10 cellular contexts compared by ENCODE assay signal in the genomic region with DNA sequence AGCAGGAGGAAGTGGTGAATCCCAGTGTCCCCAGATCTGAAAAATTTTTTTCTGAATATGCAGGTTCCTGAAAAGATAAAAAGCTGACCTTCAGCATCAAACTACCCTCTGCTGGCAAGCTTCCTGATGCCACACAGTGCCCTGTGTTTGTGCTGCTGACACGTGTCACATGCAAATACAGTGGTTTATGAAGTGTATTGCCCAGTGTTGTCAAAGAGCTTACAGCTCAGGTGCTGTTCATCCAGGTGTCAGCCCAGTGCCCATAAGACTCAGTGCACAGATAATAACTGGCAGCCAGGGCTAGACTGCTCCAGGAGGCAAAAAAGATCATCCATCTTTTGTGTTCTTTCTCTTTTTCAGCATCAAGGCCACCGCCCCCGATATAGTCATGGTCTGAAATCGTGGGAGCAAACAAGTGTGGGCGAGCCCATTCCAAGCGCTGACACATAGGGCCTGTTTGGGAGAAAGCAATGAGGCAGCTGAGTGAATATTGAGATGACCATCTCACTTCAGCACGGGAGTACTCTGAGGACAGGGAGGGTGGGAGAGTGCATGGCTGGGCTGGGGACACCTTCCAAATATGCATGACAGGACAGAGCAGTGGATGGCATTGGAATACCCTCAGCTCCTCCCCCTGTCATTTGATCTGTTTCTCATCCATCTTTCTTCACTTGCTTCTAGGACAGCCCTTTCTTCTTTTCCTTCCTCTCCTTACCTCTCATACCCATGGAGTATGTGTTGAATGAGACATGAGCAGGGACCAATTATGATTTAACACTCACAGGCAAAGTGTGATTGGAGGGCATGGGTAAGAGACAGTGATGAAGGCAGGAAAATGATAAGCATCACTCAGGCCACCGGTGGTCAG. TPM values are rescaled to one million over a fixed set of nuclear protein-coding genes. Genes with fewer than 3 reads are reported as not detected.
DNase-seq lines count a peak whose midpoint lies in the region; ATAC-seq and TF ChIP-seq lines count a peak whose summit lies in the region.
"Had no signal": no experiment of that assay in that cellular context is flagged by ENCODE, and none has a peak within 500 bp of the region (broad histone marks: within the 10 kb centered on the region; RNA-seq: fewer than 3 reads in every experiment).

No MANE protein-coding gene starts in this region.

- H3K79me2 ChIP-seq in PC-3 (ENCODE audit: low read length): no peaks in the 10 kb centered on the region

- no peak overlapping the region for H2AFZ ChIP-seq in PC-3 (ENCODE audit: low read length)

- H3K4me1 ChIP-seq in PC-3 (ENCODE audit: insufficient read depth, low read length): 0 out of 2 replicates have a peak, but pooled peaks cover under 1% of the 10 kb centered on the region
- no peaks in the 10 kb centered on the region for H3K4me1 ChIP-seq in A673 (ENCODE audit: insufficient read depth, low read length, poor library complexity, severe bottlenecking)

- no TSS peak for BruUV-seq in PC-3 (replicated peaks; lab: Mats Ljungman, UMichigan)
- no TSS peak for BruUV-seq in A673 (replicated peaks; lab: Mats Ljungman, UMichigan)

- TF ChIP-seq CTCF in PC-3 (conservative IDR thresholded peaks at IDR 0.05; ENCODE audit: low read depth, low read length) (no peak), A673 (conservative IDR thresholded peaks at IDR 0.05; ENCODE audit: low read depth, low read length) (no peak)

- DNase-seq in NCI-H2029 (lab: John Stamatoyannopoulos, UW) (peak; percentile 66), NCI-H2029 treated with DMSO at 0.1 percent for 48 hours (lab: John Stamatoyannopoulos, UW) (no peak), PC-3 (peak; percentile 31), A673 (ENCODE audit: low spot score) (no peak)
- DNase-seq in activated T-cell treated with anti-CD3 and anti-CD28 coated beads, Interleukin-2, amount 50 U/mL, for 4 hours: no peak

- H3K9me2 ChIP-seq in PC-3 (replicated peaks; ENCODE audit: low read length): no peaks in the 10 kb centered on the region

- H3K9ac ChIP-seq in PC-3 (ENCODE audit: low read length): no peak overlapping the region

- POLR2A ChIA-PET in PC-3 (lab: Charles Lee; ENCODE audit: unreplicated experiment): interaction anchor here (0.6 kb wide), 1 partner anchor 87 kb away, joined by 3 read pairs; no protein-coding TSS in a partner anchor
- POLR2A ChIA-PET in A673 (lab: Charles Lee; ENCODE audit: low non-redundant PET): no interaction called here

- H3K27me3 ChIP-seq in PC-3 (ENCODE audit: low read length) (no peaks in the 10 kb centered on the region), A673 (replicated peaks; ENCODE audit: insufficient read depth, low read depth, low read length, poor library complexity) (peaks cover 61% of the 10 kb centered on the region)

- ATAC-seq in HG02763 (IDR thresholded peaks at IDR 0.05; ENCODE audit: unreplicated experiment): peak; percentile 86
- ATAC-seq in PC-3: peak; percentile 49
- ATAC-seq in stimulated activated memory B cell treated with anti-CD40 and anti-IgM and Interleukin-4, amounts not matched to agents 10 μg/mL and 1 μg/mL and 100 μg/mL, for 72 hours: peak; percentile 8
- no peak for ATAC-seq in HG02610 (IDR thresholded peaks at IDR 0.05; ENCODE audit: unreplicated experiment)
- ATAC-seq in activated T-cell treated with anti-CD3 and anti-CD28 coated beads, Interleukin-2, amount 50 U/mL, for 4 hours: no peak

- CTCF ChIA-PET in PC-3 (lab: Charles Lee): no interaction called here
- CTCF ChIA-PET in A673 (lab: Charles Lee): no interaction called here

- no peaks in the 10 kb centered on the region for H4K20me1 ChIP-seq in PC-3 (ENCODE audit: low read length)

- no peaks in the 10 kb centered on the region for H3K4me1 Mint-ChIP-seq in stimulated activated memory B cell treated with anti-CD40 and anti-IgM and Interleukin-4, amounts not matched to agents 10 μg/mL and 1 μg/mL and 100 μg/mL, for 72 hours
- peaks cover 4% of the 10 kb centered on the region for H3K4me1 Mint-ChIP-seq in activated T-cell treated with anti-CD3 and anti-CD28 coated beads, Interleukin-2, amount 50 U/mL, for 4 hours (ENCODE audit: low read depth)

- H3F3A ChIP-seq in PC-3 (ENCODE audit: low read length, unreplicated experiment): no peaks in the 10 kb centered on the region

- H3K27ac ChIP-seq in PC-3 (ENCODE audit: low read length): no peak overlapping the region
- H3K27ac ChIP-seq in A673 (ENCODE audit: low read depth, low read length, poor library complexity, severe bottlenecking): no peak overlapping the region
- H3K27ac ChIP-seq: 22Rv1 had no signal

- no peaks in the 10 kb centered on the region for H3K36me3 Mint-ChIP-seq in stimulated activated memory B cell treated with anti-CD40 and anti-IgM and Interleukin-4, amounts not matched to agents 10 μg/mL and 1 μg/mL and 100 μg/mL, for 72 hours
- no peaks in the 10 kb centered on the region for H3K36me3 Mint-ChIP-seq in activated T-cell treated with anti-CD3 and anti-CD28 coated beads, Interleukin-2, amount 50 U/mL, for 4 hours (ENCODE audit: insufficient read depth)

- H3K4me3 ChIP-seq in PC-3 (ENCODE audit: low read length) (no peak overlapping the region), A673 (ENCODE audit: low read depth, low read length, poor library complexity, severe bottlenecking) (no peak overlapping the region)
- H3K4me3 ChIP-seq: smooth muscle cell had no signal

- H3K36me3 ChIP-seq in PC-3 (ENCODE audit: low read depth, low read length): no peaks in the 10 kb centered on the region
- no peaks in the 10 kb centered on the region for H3K36me3 ChIP-seq in A673 (ENCODE audit: insufficient read depth, low read length, poor library complexity, severe bottlenecking)

- no peak overlapping the region for H3K4me3 Mint-ChIP-seq in stimulated activated memory B cell treated with anti-CD40 and anti-IgM and Interleukin-4, amounts not matched to agents 10 μg/mL and 1 μg/mL and 100 μg/mL, for 72 hours
- no peak overlapping the region for H3K4me3 Mint-ChIP-seq in activated T-cell treated with anti-CD3 and anti-CD28 coated beads, Interleukin-2, amount 50 U/mL, for 4 hours

- peaks cover 11% of the 10 kb centered on the region for H3K9me3 Mint-ChIP-seq in stimulated activated memory B cell treated with anti-CD40 and anti-IgM and Interleukin-4, amounts not matched to agents 10 μg/mL and 1 μg/mL and 100 μg/mL, for 72 hours
- H3K9me3 Mint-ChIP-seq in activated T-cell treated with anti-CD3 and anti-CD28 coated beads, Interleukin-2, amount 50 U/mL, for 4 hours: peaks cover 4% of the 10 kb centered on the region

- intact Hi-C loops in PC-3 (cut with micrococcal nuclease): no loop called here
- intact Hi-C loops in A673 (cut with micrococcal nuclease; ENCODE audit: unreplicated experiment): no loop called here

- no peak overlapping the region for H3K4me2 ChIP-seq in PC-3 (ENCODE audit: low read length)
- H3K4me2 ChIP-seq: smooth muscle cell had no signal

- H3K27me3 Mint-ChIP-seq in stimulated activated memory B cell treated with anti-CD40 and anti-IgM and Interleukin-4, amounts not matched to agents 10 μg/mL and 1 μg/mL and 100 μg/mL, for 72 hours: peaks cover 19% of the 10 kb centered on the region
- H3K27me3 Mint-ChIP-seq in activated T-cell treated with anti-CD3 and anti-CD28 coated beads, Interleukin-2, amount 50 U/mL, for 4 hours (ENCODE audit: low read depth): peaks cover 29% of the 10 kb centered on the region

- no peak overlapping the region for H3K27ac Mint-ChIP-seq in stimulated activated memory B cell treated with anti-CD40 and anti-IgM and Interleukin-4, amounts not matched to agents 10 μg/mL and 1 μg/mL and 100 μg/mL, for 72 hours

- H3K9me3 ChIP-seq in PC-3 (ENCODE audit: low read length) (no peaks in the 10 kb centered on the region), A673 (ENCODE audit: low read depth, low read length, poor library complexity, severe bottlenecking) (no peaks in the 10 kb centered on the region)

RNA-seq across cellular contexts. Expression of a gene that starts 6.4 kb away (rescaled TPM):
- total RNA-seq in PC-3 (2014; rRNA removed) (31.1 and 34.7 TPM in 2 replicates), A673 (2021) (not detected in 2 replicates)
- 1 to 10 TPM; 1.2 to 5.2 (median 3.1) TPM for total RNA-seq in activated T-cell treated with anti-CD3 and anti-CD28 coated beads, Interleukin-2, amount 50 U/mL, for 4 hours

Comparison
In these comparisons a context has a peak if more than half of its experiments do, and no peak if none do; other contexts are left out.
1. DNase-seq: peak in NCI-H2029 (single experiment) and PC-3 (single experiment); none in NCI-H2029 treated with DMSO at 0.1 percent for 48 hours (single experiment), A673 (single experiment) and activated T-cell treated with anti-CD3 and anti-CD28 coated beads, Interleukin-2, amount 50 U/mL, for 4 hours (single experiment).
2. ATAC-seq: peak in HG02763 (single experiment), PC-3 (single experiment) and stimulated activated memory B cell treated with anti-CD40 and anti-IgM and Interleukin-4, amounts not matched to agents 10 μg/mL and 1 μg/mL and 100 μg/mL, for 72 hours (single experiment); none in HG02610 (single experiment) and activated T-cell treated with anti-CD3 and anti-CD28 coated beads, Interleukin-2, amount 50 U/mL, for 4 hours (0 of 2).